Comparison of ENCODE assay signal across 8 cellular contexts in genomic region chr6:149451361-149452061, GRCh38. TPM values are rescaled to one million over a fixed set of nuclear protein-coding genes. Genes with fewer than 3 reads are reported as not detected.
DNase-seq lines count a peak whose midpoint lies in the region; ATAC-seq and TF ChIP-seq lines count a peak whose summit lies in the region.

No MANE protein-coding gene starts in this region.

- H3K27me3 ChIP-seq in muscle layer of colon (ENCODE audit: control insufficient read depth in 1 of 2, insufficient read depth in 2 of 2, low read length in 2 of 2) = no peaks in the 10 kb centered on the region
- peaks cover 10% of the 10 kb centered on the region for H3K27me3 ChIP-seq in upper lobe of right lung

- ATAC-seq in esophagus mucosa (peak; percentile 63), upper lobe of right lung (peak; percentile 42)

- H3K36me3 ChIP-seq in muscle layer of colon (ENCODE audit: insufficient read depth, low read length) (no peaks in the 10 kb centered on the region), upper lobe of right lung (no peaks in the 10 kb centered on the region)

- intact Hi-C loops in upper lobe of right lung (cut with DNase I) = no loop called here

- H3K4me1 ChIP-seq in muscle layer of colon (ENCODE audit: insufficient read depth, low read length) = peaks cover 32% of the 10 kb centered on the region
- peaks cover 39% of the 10 kb centered on the region for H3K4me1 ChIP-seq in upper lobe of right lung

- peak overlapping the region; percentile 13 for H3K27ac ChIP-seq in muscle layer of colon (ENCODE audit: low read depth, low read length)
- H3K27ac ChIP-seq in upper lobe of right lung = peak overlapping the region; percentile 47

- H3K4me3 ChIP-seq in muscle layer of colon (ENCODE audit: low read depth in 1 of 2, low read length in 2 of 2) (peak overlapping the region; percentile 27 to 64), upper lobe of right lung (peak overlapping the region; percentile 56)

- TF ChIP-seq CTCF in upper lobe of right lung (IDR thresholded peaks at IDR 0.05) = no peak

- H3K9ac ChIP-seq in muscle layer of colon (ENCODE audit: low read length) = no peak overlapping the region

- DNase-seq in activated gamma-delta T cell treated with Interleukin-2 at 50 U/mL for 16 hours (peak; percentile 16), activated gamma-delta T cell (lab: John Stamatoyannopoulos, UW) (no peak), upper lobe of right lung (peak; percentile 85), NCI-H526 treated with DMSO at 0.1 percent for 48 hours (lab: John Stamatoyannopoulos, UW) (no peak), NCI-H510A treated with DMSO at 0.1 percent for 48 hours (lab: John Stamatoyannopoulos, UW) (no peak), T-helper 1 cell (no peak)

- no peaks in the 10 kb centered on the region for H3K9me3 ChIP-seq in muscle layer of colon (ENCODE audit: low read length)
- H3K9me3 ChIP-seq in upper lobe of right lung = no peaks in the 10 kb centered on the region

RNA-seq across cellular contexts. Expression of gene ZC3H12D, which starts 33.3 kb away (rescaled TPM):
- total RNA-seq in esophagus mucosa = 0.36 TPM
- total RNA-seq in upper lobe of right lung = 2.1 TPM

RNA-seq across cellular contexts. Expression of gene SUMO4, which starts 51.4 kb away (rescaled TPM):
- total RNA-seq in esophagus mucosa = 1.1 TPM
- total RNA-seq in upper lobe of right lung = 2.5 TPM

Comparison
In these comparisons a context has a peak if more than half of its experiments do, and no peak if none do; other contexts are left out.
1. DNase-seq: peak in activated gamma-delta T cell treated with Interleukin-2 at 50 U/mL for 16 hours (single experiment) and upper lobe of right lung (single experiment); none in activated gamma-delta T cell (single experiment), NCI-H526 treated with DMSO at 0.1 percent for 48 hours (single experiment), NCI-H510A treated with DMSO at 0.1 percent for 48 hours (single experiment) and T-helper 1 cell (0 of 5).